12 cellular contexts compared by ENCODE assay signal in genomic region chr9:114989600-114990410, GRCh38. TPM values are rescaled to one million over a fixed set of nuclear protein-coding genes. Genes with fewer than 3 reads are reported as not detected.
A peak's percentile ranks its signal among the peaks of the same experiment; 100 is the strongest.
DNase-seq lines count a peak whose midpoint lies in the region; ATAC-seq and TF ChIP-seq lines count a peak whose summit lies in the region.
"Had no signal": no experiment of that assay in that cellular context is flagged by ENCODE, and none has a peak within 500 bp of the region (broad histone marks: within the 10 kb centered on the region; RNA-seq: fewer than 3 reads in every experiment).

No MANE protein-coding gene starts in this region.

- no peak overlapping the region for H3K4me3 Mint-ChIP-seq in nephron progenitor cell
- H3K4me3 Mint-ChIP-seq: IgD-negative memory B cell had no signal

- no peaks in the 10 kb centered on the region for H3K79me2 ChIP-seq in Loucy (ENCODE audit: insufficient read depth, low read length)

- peak; percentile 78 to 88 for ATAC-seq in activated naive CD4-positive, alpha-beta T cell treated with anti-CD3 and anti-CD28 coated beads, Interleukin-2, amount 50 U/mL, for 72 hours
- peak; percentile 88 for ATAC-seq in stimulated activated naive CD8-positive, alpha-beta T cell treated with anti-CD3 and anti-CD28 coated beads, Interleukin-15, Interleukin-2, amounts not matched to agents 100 U/mL and 50 U/mL, for 24 hours
- ATAC-seq in gastroesophageal sphincter: no peak

- H3F3A ChIP-seq in Loucy (ENCODE audit: low read depth): no peaks in the 10 kb centered on the region

- no peaks in the 10 kb centered on the region for H3K9me3 Mint-ChIP-seq in activated naive CD4-positive, alpha-beta T cell treated with anti-CD3 and anti-CD28 coated beads, Interleukin-2, amount 50 U/mL, for 72 hours
- H3K9me3 Mint-ChIP-seq in nephron progenitor cell: no peaks in the 10 kb centered on the region

- no peaks in the 10 kb centered on the region for H4K20me1 ChIP-seq in Loucy (ENCODE audit: insufficient read depth, low read length, poor library complexity, severe bottlenecking)

- no peak for TF ChIP-seq EP300 in gastroesophageal sphincter (IDR thresholded peaks at IDR 0.05)

- H3K4me1 ChIP-seq in Loucy (ENCODE audit: insufficient read depth, low read length, poor library complexity, severe bottlenecking) (peaks cover 15% of the 10 kb centered on the region), gastroesophageal sphincter (no peaks in the 10 kb centered on the region)

- H3K27ac Mint-ChIP-seq in activated naive CD4-positive, alpha-beta T cell treated with anti-CD3 and anti-CD28 coated beads, Interleukin-2, amount 50 U/mL, for 72 hours: peak overlapping the region; percentile 96
- H3K27ac Mint-ChIP-seq in nephron progenitor cell: no peak overlapping the region
- H3K27ac Mint-ChIP-seq: IgD-negative memory B cell had no signal

- H3K36me3 ChIP-seq in Loucy (ENCODE audit: insufficient read depth, low read length) (no peaks in the 10 kb centered on the region), gastroesophageal sphincter (no peaks in the 10 kb centered on the region)

- H3K27me3 ChIP-seq in Loucy (ENCODE audit: insufficient read depth, low read length, poor library complexity, severe bottlenecking): no peaks in the 10 kb centered on the region
- H3K27me3 ChIP-seq in gastroesophageal sphincter: no peaks in the 10 kb centered on the region

- no peak overlapping the region for H3K9ac ChIP-seq in Loucy (ENCODE audit: low read depth, low read length, poor library complexity, severe bottlenecking)

- H2AFZ ChIP-seq in Loucy (ENCODE audit: low read length): no peak overlapping the region

- no peak for TF ChIP-seq POLR2A in gastroesophageal sphincter (IDR thresholded peaks at IDR 0.05)

- no peak overlapping the region for H3K27ac ChIP-seq in gastroesophageal sphincter
- H3K27ac ChIP-seq: A549 had no signal

- no peak overlapping the region for H3K4me3 ChIP-seq in Loucy (ENCODE audit: low read length, poor library complexity, severe bottlenecking)
- no peak overlapping the region for H3K4me3 ChIP-seq in gastroesophageal sphincter
- H3K4me3 ChIP-seq: A549, lung had no signal

- DNase-seq in activated CD4-positive, alpha-beta T cell treated with anti-CD3 and anti-CD28 coated beads for 24 hours (ENCODE audit: low read depth in 2 of 2): peak; percentile 50
- no peak for DNase-seq in activated CD4-positive, alpha-beta T cell treated with anti-CD3 and anti-CD28 coated beads for 1 hour
- peak; percentile 69 to 80 for DNase-seq in activated naive CD4-positive, alpha-beta T cell treated with anti-CD3 and anti-CD28 coated beads, Interleukin-2, amount 50 U/mL, for 72 hours (ENCODE audit: low spot score in 2 of 2)
- DNase-seq in stimulated activated naive CD8-positive, alpha-beta T cell treated with anti-CD3 and anti-CD28 coated beads, Interleukin-15, Interleukin-2, amounts not matched to agents 100 U/mL and 50 U/mL, for 24 hours: peak; percentile 65
- no peak for DNase-seq in nephron progenitor cell
- DNase-seq in AG20443 (ENCODE audit: low spot score): no peak

- 44 to 100% methylated on average over 1 to 3 of the region's 4 CpGs for WGBS in gastroesophageal sphincter (ENCODE audit: low coverage in 1 of 2), 2 donors

- H3K9me2 ChIP-seq in Loucy (replicated peaks; ENCODE audit: low read depth, low read length): no peaks in the 10 kb centered on the region

- no peaks in the 10 kb centered on the region for H3K4me1 Mint-ChIP-seq in nephron progenitor cell

- no peaks in the 10 kb centered on the region for H3K9me3 ChIP-seq in Loucy (ENCODE audit: insufficient read depth, low read depth, low read length)
- no peaks in the 10 kb centered on the region for H3K9me3 ChIP-seq in gastroesophageal sphincter
- H3K9me3 ChIP-seq: A549 had no signal

- peak overlapping the region; percentile 21 for H3K4me2 ChIP-seq in Loucy (ENCODE audit: low read depth, low read length, poor library complexity, severe bottlenecking)
- H3K4me2 ChIP-seq: A549 had no signal

- H3K36me3 Mint-ChIP-seq in activated naive CD4-positive, alpha-beta T cell treated with anti-CD3 and anti-CD28 coated beads, Interleukin-2, amount 50 U/mL, for 72 hours: no peaks in the 10 kb centered on the region
- H3K36me3 Mint-ChIP-seq in nephron progenitor cell (ENCODE audit: low read depth): no peaks in the 10 kb centered on the region
- H3K36me3 Mint-ChIP-seq: IgD-negative memory B cell had no signal

- TF ChIP-seq CTCF in Loucy (conservative IDR thresholded peaks at IDR 0.05; ENCODE audit: low read length) (no peak), gastroesophageal sphincter (IDR thresholded peaks at IDR 0.05) (no peak), nephron progenitor cell (IDR thresholded peaks at IDR 0.05) (no peak)

- peaks cover 48% of the 10 kb centered on the region for H3K27me3 Mint-ChIP-seq in nephron progenitor cell (ENCODE audit: low read depth, poor library complexity)

RNA-seq across cellular contexts. Expression of gene TNFSF8, which starts 59.4 kb away (rescaled TPM):
- 10 to 100 TPM; 11.0 to 26.9 TPM for total RNA-seq in activated naive CD4-positive, alpha-beta T cell treated with anti-CD3 and anti-CD28 coated beads, Interleukin-2, amount 50 U/mL, for 72 hours
- 1 to 10 TPM in 3 of 4 donors, under 1 TPM in 1; 0.54 to 3.9 (median 2.0) TPM for total RNA-seq in gastroesophageal sphincter
- total RNA-seq: epithelial cell of proximal tubule had no signal

Comparison
In these comparisons a context has a peak if more than half of its experiments do, and no peak if none do; other contexts are left out.
1. DNase-seq: peak in activated CD4-positive, alpha-beta T cell treated with anti-CD3 and anti-CD28 coated beads for 24 hours (2 of 2), activated naive CD4-positive, alpha-beta T cell treated with anti-CD3 and anti-CD28 coated beads, Interleukin-2, amount 50 U/mL, for 72 hours (2 of 2) and stimulated activated naive CD8-positive, alpha-beta T cell treated with anti-CD3 and anti-CD28 coated beads, Interleukin-15, Interleukin-2, amounts not matched to agents 100 U/mL and 50 U/mL, for 24 hours (single experiment); none in activated CD4-positive, alpha-beta T cell treated with anti-CD3 and anti-CD28 coated beads for 1 hour (single experiment), nephron progenitor cell (single experiment) and AG20443 (single experiment).